In genomic region chr7:2726316-2727018, GRCh38 we compare ENCODE assay signal across 23 cellular contexts. TPM values are rescaled to one million over a fixed set of nuclear protein-coding genes. Genes with fewer than 3 reads are reported as not detected.
DNase-seq lines count a peak whose midpoint lies in the region; ATAC-seq and TF ChIP-seq lines count a peak whose summit lies in the region.
"Had no signal": no experiment of that assay in that cellular context is flagged by ENCODE, and none has a peak within 500 bp of the region (broad histone marks: within the 10 kb centered on the region; RNA-seq: fewer than 3 reads in every experiment).

No MANE protein-coding gene starts in this region.

- H3K27me3 ChIP-seq in heart left ventricle (no peaks in the 10 kb centered on the region), osteoblast (ENCODE audit: insufficient read depth, low read length) (no peaks in the 10 kb centered on the region), uterus (no peaks in the 10 kb centered on the region)
- H3K27me3 ChIP-seq: brain microvascular endothelial cell, colonic mucosa, thyroid gland had no signal

- ATAC-seq in heart left ventricle (no peak), left cardiac atrium (no peak), natural killer cell (no peak)
- ATAC-seq: activated naive CD8-positive, alpha-beta T cell treated with anti-CD3 and anti-CD28 coated beads, Interleukin-2, amount 50 U/mL, for 24 hours; CD8-positive, alpha-beta T cell; HCT116 had no signal

- 91 to 95% (median 92%) methylated on average over 18 of the region's 18 CpGs for WGBS in heart left ventricle, 4 donors

- H3K4me1 Mint-ChIP-seq in chondrocyte (ENCODE audit: low read depth) (peaks cover 22% of the 10 kb centered on the region), natural killer cell (peaks cover 0 to 2% of the 10 kb centered on the region in 2 donors)

- DNase-seq in heart left ventricle (peak in 3 of 5 donors; percentile 16 to 29 (median 27)), left cardiac atrium (no peak), chondrocyte (ENCODE audit: low spot score) (peak; percentile 54), osteoblast (ENCODE audit: insufficient read length, low spot score, missing footprints) (peak; percentile 58), uterus (peak; percentile 9 to 12), kidney tubule cell (ENCODE audit: low spot score) (no peak), natural killer cell (no peak), G401 (ENCODE audit: low spot score) (no peak)
- DNase-seq: activated naive CD8-positive, alpha-beta T cell treated with anti-CD3 and anti-CD28 coated beads, Interleukin-2, amount 50 U/mL, for 24 hours; brain microvascular endothelial cell; CD8-positive, alpha-beta T cell; colonic mucosa; mesenchymal stem cell; naive B cell; NCI-H1417 treated with DMSO at 0.1 percent for 48 hours; NCI-H2107; NK-92 treated with Interleukin-12 subunit alpha and Interleukin-12 subunit beta, amount 100 ng/mL, for 24 hours; stimulated activated CD4-positive, alpha-beta T cell treated with anti-CD3 and anti-CD28 coated beads, Interleukin-1b, Interleukin-23, amount 100 ng/mL, for 48 hours; stimulated activated naive CD4-positive, alpha-beta T cell; thyroid gland; WERI-Rb-1 had no signal

- H3K36me3 Mint-ChIP-seq in chondrocyte (ENCODE audit: low read depth): peaks cover 23% of the 10 kb centered on the region
- H3K36me3 Mint-ChIP-seq in natural killer cell: peaks cover 6% of the 10 kb centered on the region

- no peak overlapping the region for H3K27ac Mint-ChIP-seq in chondrocyte (ENCODE audit: unreplicated experiment)
- no peak overlapping the region for H3K27ac Mint-ChIP-seq in natural killer cell
- H3K27ac Mint-ChIP-seq: activated naive CD8-positive, alpha-beta T cell treated with anti-CD3 and anti-CD28 coated beads, Interleukin-2, amount 50 U/mL, for 24 hours; CD8-positive, alpha-beta T cell had no signal

- H3K36me3 ChIP-seq in heart left ventricle (peaks cover 0 to 72% (median 37%) of the 10 kb centered on the region in 9 donors), osteoblast (ENCODE audit: insufficient read depth, low read length) (peaks cover 21% of the 10 kb centered on the region), uterus (no peaks in the 10 kb centered on the region)
- H3K36me3 ChIP-seq: colonic mucosa had no signal

- TF ChIP-seq POLR2A in heart left ventricle (IDR thresholded peaks at IDR 0.05) (no peak), uterus (IDR thresholded peaks at IDR 0.05) (no peak)

- peaks cover 2% of the 10 kb centered on the region for H4K20me1 ChIP-seq in osteoblast (ENCODE audit: insufficient read depth, low read length)

- no peak overlapping the region for H3K4me3 Mint-ChIP-seq in chondrocyte (ENCODE audit: unreplicated experiment)
- H3K4me3 Mint-ChIP-seq in natural killer cell: no peak overlapping the region
- H3K4me3 Mint-ChIP-seq: activated naive CD8-positive, alpha-beta T cell treated with anti-CD3 and anti-CD28 coated beads, Interleukin-2, amount 50 U/mL, for 24 hours; CD8-positive, alpha-beta T cell; naive B cell had no signal

- peaks cover 0 to 28% (median 2%) of the 10 kb centered on the region in 12 donors for H3K4me1 ChIP-seq in heart left ventricle
- H3K4me1 ChIP-seq in osteoblast (ENCODE audit: insufficient read depth, low read length): peaks cover 4% of the 10 kb centered on the region
- H3K4me1 ChIP-seq in uterus: no peaks in the 10 kb centered on the region
- H3K4me1 ChIP-seq: colonic mucosa, thyroid gland had no signal

- intact Hi-C loops in heart left ventricle (cut with DNase I): no loop called here
- intact Hi-C loops in left cardiac atrium (cut with DNase I): no loop called here
- intact Hi-C loops in uterus (cut with DNase I; ENCODE audit: low total_unique reads): no loop called here
- intact Hi-C loops in natural killer cell (cut with micrococcal nuclease): no loop called here

- H2AFZ ChIP-seq in osteoblast (ENCODE audit: low read length): no peak overlapping the region

- no peak overlapping the region for H3K27ac ChIP-seq in heart left ventricle
- H3K27ac ChIP-seq in osteoblast (ENCODE audit: low read depth, low read length): no peak overlapping the region
- H3K27ac ChIP-seq in uterus: no peak overlapping the region
- H3K27ac ChIP-seq: brain microvascular endothelial cell, colonic mucosa, thyroid gland, WERI-Rb-1 had no signal

- no peaks in the 10 kb centered on the region for H3K9me3 Mint-ChIP-seq in chondrocyte (ENCODE audit: low read depth)
- H3K9me3 Mint-ChIP-seq in natural killer cell: no peaks in the 10 kb centered on the region
- H3K9me3 Mint-ChIP-seq: activated naive CD8-positive, alpha-beta T cell treated with anti-CD3 and anti-CD28 coated beads, Interleukin-2, amount 50 U/mL, for 24 hours; CD8-positive, alpha-beta T cell; naive B cell had no signal

- no peaks in the 10 kb centered on the region for H3K9me3 ChIP-seq in heart left ventricle
- H3K9me3 ChIP-seq in osteoblast (ENCODE audit: low read depth, low read length): no peaks in the 10 kb centered on the region
- no peaks in the 10 kb centered on the region for H3K9me3 ChIP-seq in uterus
- H3K9me3 ChIP-seq: colonic mucosa, thyroid gland had no signal

- peaks cover 18% of the 10 kb centered on the region for H3K79me2 ChIP-seq in osteoblast (ENCODE audit: insufficient read depth, low read length)

- in situ Hi-C loops in G401 (cut with HindIII; ENCODE audit: low sequenced_read_pairs): no loop called here

- H3K4me2 ChIP-seq in osteoblast (ENCODE audit: insufficient read depth, low read length): no peak overlapping the region

- no peak for TF ChIP-seq CTCF in heart left ventricle (IDR thresholded peaks at IDR 0.05)
- TF ChIP-seq CTCF in chondrocyte (IDR thresholded peaks at IDR 0.05): no peak
- no peak for TF ChIP-seq CTCF in osteoblast (IDR thresholded peaks at IDR 0.05; ENCODE audit: extremely low read depth, low read depth, low read length)
- TF ChIP-seq CTCF in uterus (IDR thresholded peaks at IDR 0.05): no peak
- TF ChIP-seq CTCF in natural killer cell (IDR thresholded peaks at IDR 0.05): no peak

- H3K27me3 Mint-ChIP-seq in chondrocyte (ENCODE audit: low read depth): no peaks in the 10 kb centered on the region
- no peaks in the 10 kb centered on the region for H3K27me3 Mint-ChIP-seq in natural killer cell (ENCODE audit: low read depth in 2 of 2)
- H3K27me3 Mint-ChIP-seq: activated naive CD8-positive, alpha-beta T cell treated with anti-CD3 and anti-CD28 coated beads, Interleukin-2, amount 50 U/mL, for 24 hours; naive B cell had no signal

- H3K4me3 ChIP-seq in heart left ventricle (no peak overlapping the region), osteoblast (ENCODE audit: insufficient read depth, low read length) (no peak overlapping the region), uterus (no peak overlapping the region)
- H3K4me3 ChIP-seq: colonic mucosa, thyroid gland had no signal

RNA-seq across cellular contexts. Expression of gene AMZ1, which starts 38.5 kb away (rescaled TPM):
- total RNA-seq in heart left ventricle (under 1 TPM in 3 of 9 donors, not detected in 6; 0.05 to 0.48 (median 0.10) TPM), left cardiac atrium (under 1 TPM; 0.27 to 0.34 TPM), chondrocyte (9.1 to 11.1 TPM (median 9.6 TPM) in 3 replicates), osteoblast (2.1 and 2.5 TPM in 2 replicates), uterus (1 to 10 TPM in 2 of 4 donors, under 1 TPM in 1, not detected in 1; 0.35 to 4.6 (median 4.4) TPM), natural killer cell (1 to 10 TPM in 1 of 3 donors, under 1 TPM in 2; 0.07 to 1.2 (median 0.27) TPM)
- under 1 TPM; 0.01 to 0.04 TPM for polyA plus RNA-seq in heart left ventricle
- not detected in 2 replicates for total RNA-seq in G401 (2014; rRNA removed; shearing (Covaris generic))
- total RNA-seq: NCI-H460 had no signal

Comparison
In these comparisons a context has a peak if more than half of its experiments do, and no peak if none do; other contexts are left out.
1. DNase-seq: peak in heart left ventricle (3 of 5), chondrocyte (single experiment), osteoblast (single experiment) and uterus (2 of 2); none in left cardiac atrium (single experiment), kidney tubule cell (single experiment), natural killer cell (single experiment) and G401 (single experiment).